In genomic region chrX:123728554-123728953, GRCh38 we compare ENCODE assay signal across 19 cellular contexts. TPM values are rescaled to one million over a fixed set of nuclear protein-coding genes. Genes with fewer than 3 reads are reported as not detected.
DNase-seq lines count a peak whose midpoint lies in the region; ATAC-seq and TF ChIP-seq lines count a peak whose summit lies in the region.
"Had no signal": no experiment of that assay in that cellular context is flagged by ENCODE, and none has a peak within 500 bp of the region (broad histone marks: within the 10 kb centered on the region; RNA-seq: fewer than 3 reads in every experiment).

No MANE protein-coding gene starts in this region.

- no peaks in the 10 kb centered on the region for H3K36me3 ChIP-seq in CD8-positive, alpha-beta T cell (ENCODE audit: insufficient read depth, low read length)
- no peaks in the 10 kb centered on the region for H3K36me3 ChIP-seq in fibroblast of lung (ENCODE audit: control insufficient read depth, insufficient read depth, low read length)
- no peaks in the 10 kb centered on the region for H3K36me3 ChIP-seq in body of pancreas (replicated peaks in 1 of 2; ENCODE audit: insufficient read depth in 1 of 2, low read depth in 2 of 2)

- no peak overlapping the region for H3K9ac ChIP-seq in fibroblast of lung (ENCODE audit: insufficient read depth, low read length)

- TF ChIP-seq POLR2A in body of pancreas (IDR thresholded peaks at IDR 0.05) = no peak

- intact Hi-C loops in CD8-positive, alpha-beta T cell (cut with DNase I, micrococcal nuclease) = no loop called here
- intact Hi-C loops in body of pancreas (cut with DNase I) = no loop called here

- no peaks in the 10 kb centered on the region for H3K27me3 ChIP-seq in CD8-positive, alpha-beta T cell (ENCODE audit: insufficient read depth, low read length)
- H3K27me3 ChIP-seq in fibroblast of lung (ENCODE audit: control insufficient read depth, insufficient read depth, low read length) = no peaks in the 10 kb centered on the region
- H3K27me3 ChIP-seq in body of pancreas = no peaks in the 10 kb centered on the region

- ATAC-seq in CD8-positive, alpha-beta T cell = no peak
- ATAC-seq in T-helper 17 cell = no peak
- no peak for ATAC-seq in body of pancreas
- ATAC-seq in HG03108 (IDR thresholded peaks at IDR 0.05; ENCODE audit: unreplicated experiment) = no peak
- no peak for ATAC-seq in left lobe of liver

- TF ChIP-seq CTCF in CD8-positive, alpha-beta T cell (IDR thresholded peaks at IDR 0.05) = no peak
- no peak for TF ChIP-seq CTCF in fibroblast of lung (conservative IDR thresholded peaks at IDR 0.05 in 1 of 2, IDR thresholded peaks at IDR 0.05 in 1 of 2; ENCODE audit: low read depth in 1 of 2, low read length in 2 of 2)
- TF ChIP-seq CTCF in body of pancreas (IDR thresholded peaks at IDR 0.05) = no peak

- peak overlapping the region; percentile 25 for H3K4me2 ChIP-seq in fibroblast of lung (ENCODE audit: extremely low read depth, insufficient read depth, low read length)

- H3K4me1 ChIP-seq in CD8-positive, alpha-beta T cell (ENCODE audit: insufficient read depth, low read length) = peaks cover 20% of the 10 kb centered on the region
- no peaks in the 10 kb centered on the region for H3K4me1 ChIP-seq in fibroblast of lung (ENCODE audit: control insufficient read depth, extremely low read depth, insufficient read depth, low read length)
- H3K4me1 ChIP-seq in body of pancreas = no peaks in the 10 kb centered on the region

- no peaks in the 10 kb centered on the region for H3K27me3 Mint-ChIP-seq in T-helper 2 cell treated with Interferon-gamma antibody and Interleukin-4, amounts not matched to agents 5 μg/mL and 100 μg/mL, for 36 hours (ENCODE audit: low read depth)
- H3K27me3 Mint-ChIP-seq in CD8-positive, alpha-beta T cell (ENCODE audit: low read depth) = no peaks in the 10 kb centered on the region
- no peaks in the 10 kb centered on the region for H3K27me3 Mint-ChIP-seq in T-helper 17 cell
- H3K27me3 Mint-ChIP-seq: type B pancreatic cell had no signal

- peaks cover 8% of the 10 kb centered on the region for H3K36me3 Mint-ChIP-seq in T-helper 2 cell treated with Interferon-gamma antibody and Interleukin-4, amounts not matched to agents 5 μg/mL and 100 μg/mL, for 36 hours (ENCODE audit: low read depth)
- peaks cover 23% of the 10 kb centered on the region for H3K36me3 Mint-ChIP-seq in CD8-positive, alpha-beta T cell
- no peaks in the 10 kb centered on the region for H3K36me3 Mint-ChIP-seq in T-helper 17 cell (ENCODE audit: low read depth)

- no peak overlapping the region for H3K4me3 ChIP-seq in CD8-positive, alpha-beta T cell (ENCODE audit: low read depth, low read length)
- H3K4me3 ChIP-seq in fibroblast of lung (replicated peaks in 1 of 4; ENCODE audit: control extremely low read depth in 1 of 4, insufficient read depth in 1 of 4, low read depth in 3 of 4, low read length in 4 of 4) (no peak overlapping the region), body of pancreas (no peak overlapping the region)

- peak overlapping the region; percentile 31 for H3K27ac Mint-ChIP-seq in T-helper 2 cell treated with Interferon-gamma antibody and Interleukin-4, amounts not matched to agents 5 μg/mL and 100 μg/mL, for 36 hours
- H3K27ac Mint-ChIP-seq in CD8-positive, alpha-beta T cell = no peak overlapping the region
- peak overlapping the region; percentile 39 for H3K27ac Mint-ChIP-seq in T-helper 17 cell
- H3K27ac Mint-ChIP-seq: nephron, type B pancreatic cell had no signal

- no peaks in the 10 kb centered on the region for H3K9me3 Mint-ChIP-seq in T-helper 2 cell treated with Interferon-gamma antibody and Interleukin-4, amounts not matched to agents 5 μg/mL and 100 μg/mL, for 36 hours
- no peaks in the 10 kb centered on the region for H3K9me3 Mint-ChIP-seq in CD8-positive, alpha-beta T cell
- H3K9me3 Mint-ChIP-seq: type B pancreatic cell had no signal

- peak overlapping the region; percentile 54 for H3K4me3 Mint-ChIP-seq in T-helper 2 cell treated with Interferon-gamma antibody and Interleukin-4, amounts not matched to agents 5 μg/mL and 100 μg/mL, for 36 hours
- peak overlapping the region; percentile 15 for H3K4me3 Mint-ChIP-seq in CD8-positive, alpha-beta T cell
- H3K4me3 Mint-ChIP-seq in T-helper 17 cell = no peak overlapping the region
- H3K4me3 Mint-ChIP-seq: type B pancreatic cell had no signal

- no peak overlapping the region for H2AFZ ChIP-seq in fibroblast of lung (ENCODE audit: low read length)

- H3K9me3 ChIP-seq in CD8-positive, alpha-beta T cell (ENCODE audit: low read length) = no peaks in the 10 kb centered on the region
- no peaks in the 10 kb centered on the region for H3K9me3 ChIP-seq in T-helper 17 cell (ENCODE audit: control insufficient read depth, low read length, poor library complexity, severe bottlenecking)
- no peaks in the 10 kb centered on the region for H3K9me3 ChIP-seq in fibroblast of lung (ENCODE audit: control insufficient read depth, insufficient read depth, low read depth, low read length)
- no peaks in the 10 kb centered on the region for H3K9me3 ChIP-seq in body of pancreas

- POLR2A ChIA-PET in CD8-positive, alpha-beta T cell (lab: Charles Lee) = no interaction called here

- H3K27ac ChIP-seq in CD8-positive, alpha-beta T cell (ENCODE audit: low read depth, low read length) = no peak overlapping the region
- H3K27ac ChIP-seq in fibroblast of lung (ENCODE audit: insufficient read depth, low read length) = no peak overlapping the region
- H3K27ac ChIP-seq in body of pancreas = no peak overlapping the region

- DNase-seq in T-helper 2 cell treated with Interferon-gamma antibody and Interleukin-4, amounts not matched to agents 5 μg/mL and 100 μg/mL, for 36 hours (ENCODE audit: low spot score) = no peak
- no peak for DNase-seq in T-helper 2 cell
- no peak for DNase-seq in CD8-positive, alpha-beta T cell
- DNase-seq in T-helper 17 cell = no peak
- no peak for DNase-seq in fibroblast of lung (ENCODE audit: low read depth in 2 of 2)
- no peak for DNase-seq in body of pancreas
- DNase-seq in left lobe of liver (ENCODE audit: low spot score) = no peak
- DNase-seq: 8988T; activated CD4-positive, alpha-beta T cell treated with anti-CD3 and anti-CD28 coated beads for 4 hours; activated T-cell treated with anti-CD3 and anti-CD28 coated beads, Interleukin-2, amount 50 U/mL, for 1 hour; GDM1; HCEC 1CT; mesendoderm; MM.1S; NCI-H774; stimulated activated naive CD4-positive, alpha-beta T cell had no signal

- 50 to 73% methylated on average over 3 of the region's 3 CpGs for WGBS in body of pancreas, 2 donors

- CTCF ChIA-PET in CD8-positive, alpha-beta T cell (lab: Charles Lee) = no interaction called here

- no peaks in the 10 kb centered on the region for H4K20me1 ChIP-seq in fibroblast of lung (ENCODE audit: control insufficient read depth, extremely low read depth, insufficient read depth, low read length)

- peaks cover 88% of the 10 kb centered on the region for H3K79me2 ChIP-seq in fibroblast of lung (ENCODE audit: control insufficient read depth, insufficient read depth, low read length)

- peaks cover 21% of the 10 kb centered on the region for H3K4me1 Mint-ChIP-seq in T-helper 2 cell treated with Interferon-gamma antibody and Interleukin-4, amounts not matched to agents 5 μg/mL and 100 μg/mL, for 36 hours (ENCODE audit: low read depth)
- peaks cover 45% of the 10 kb centered on the region for H3K4me1 Mint-ChIP-seq in CD8-positive, alpha-beta T cell (ENCODE audit: low read depth)
- H3K4me1 Mint-ChIP-seq in T-helper 17 cell = peaks cover 23% of the 10 kb centered on the region

RNA-seq across cellular contexts. Expression of gene THOC2, which starts 4.3 kb away (rescaled TPM):
- 10 to 100 TPM; 64.8 to 67.2 TPM for total RNA-seq in CD8-positive, alpha-beta T cell
- 10 to 100 TPM; 79.9 to 86.2 TPM for total RNA-seq in T-helper 17 cell
- 54.7 and 62.9 TPM in 2 replicates for total RNA-seq in fibroblast of lung
- polyA plus RNA-seq in fibroblast of lung = 64.1 and 70.0 TPM in 2 replicates
- polyA plus RNA-seq in fibroblast of lung (2012) = 33.8 and 37.5 TPM in 2 replicates
- polyA minus RNA-seq in fibroblast of lung (ENCODE audit: low replicate concordance) = 3.9 and 6.6 TPM in 2 replicates
- 10 to 100 TPM; 53.7 to 77.5 TPM for total RNA-seq in body of pancreas
- total RNA-seq in left lobe of liver = 20.0 TPM
